ENCODE assay signal across 9 cellular contexts in genomic region chr4:47839259-47839658, GRCh38. TPM values are rescaled to one million over a fixed set of nuclear protein-coding genes. Genes with fewer than 3 reads are reported as not detected.
DNase-seq lines count a peak whose midpoint lies in the region; ATAC-seq and TF ChIP-seq lines count a peak whose summit lies in the region.
"Had no signal": no experiment of that assay in that cellular context is flagged by ENCODE, and none has a peak within 500 bp of the region (broad histone marks: within the 10 kb centered on the region; RNA-seq: fewer than 3 reads in every experiment).

No MANE protein-coding gene starts in this region.

- peak; percentile 80 for DNase-seq in activated naive CD4-positive, alpha-beta T cell treated with anti-CD3 and anti-CD28 coated beads for 36 hours
- DNase-seq in right lobe of liver: no peak
- DNase-seq in coronary artery (ENCODE audit: low spot score): no peak
- no peak for DNase-seq in activated T-helper 2 cell treated with anti-CD3 and anti-CD28 coated beads, Interferon-gamma antibody, Interleukin-2, Interleukin-4, amounts not matched to agents 10 μg/mL and 5 μg/mL and 100 μg/mL, durations not matched to agents 14 hours and 24 hours and 36 hours (ENCODE audit: low spot score)
- DNase-seq in iPS-NIHi11 (ENCODE audit: low spot score): no peak

- H3K27ac ChIP-seq in right lobe of liver (no peak overlapping the region), coronary artery (peak overlapping the region in 1 of 2 donors; percentile 5)
- H3K27ac ChIP-seq: parathyroid adenoma had no signal

- CTCF ChIA-PET in activated naive CD4-positive, alpha-beta T cell treated with anti-CD3 and anti-CD28 coated beads for 36 hours (lab: Charles Lee): interaction anchor here (0.5 to 4.3 kb wide), 19 partner anchors 9 to 802 kb away, joined by 3 to 26 read pairs (median 4); no protein-coding TSS in a partner anchor

- peaks cover 3% of the 10 kb centered on the region for H3K36me3 Mint-ChIP-seq in activated naive CD4-positive, alpha-beta T cell treated with anti-CD3 and anti-CD28 coated beads for 36 hours (ENCODE audit: low read depth)
- peaks cover 14% of the 10 kb centered on the region for H3K36me3 Mint-ChIP-seq in activated T-helper 2 cell treated with anti-CD3 and anti-CD28 coated beads, Interferon-gamma antibody, Interleukin-2, Interleukin-4, amounts not matched to agents 10 μg/mL and 5 μg/mL and 100 μg/mL, durations not matched to agents 14 hours and 24 hours and 36 hours (ENCODE audit: low read depth)

- no peak overlapping the region for H3K4me3 Mint-ChIP-seq in activated naive CD4-positive, alpha-beta T cell treated with anti-CD3 and anti-CD28 coated beads for 36 hours
- no peak overlapping the region for H3K4me3 Mint-ChIP-seq in activated T-helper 2 cell treated with anti-CD3 and anti-CD28 coated beads, Interferon-gamma antibody, Interleukin-2, Interleukin-4, amounts not matched to agents 10 μg/mL and 5 μg/mL and 100 μg/mL, durations not matched to agents 14 hours and 24 hours and 36 hours (ENCODE audit: low read depth)

- peaks cover 0 to 16% (median 0%) of the 10 kb centered on the region in 4 donors for H3K4me1 ChIP-seq in right lobe of liver
- H3K4me1 ChIP-seq: parathyroid adenoma had no signal

- TF ChIP-seq CTCF in GM12874 (IDR thresholded peaks at IDR 0.05; ENCODE audit: insufficient read depth, low read depth, low read length) (peak; percentile 39; the same call in 1 of the 2 replicates), right lobe of liver (IDR thresholded peaks at IDR 0.05) (peak in 3 of 4 donors; percentile 29 to 33 (median 31)), coronary artery (IDR thresholded peaks at IDR 0.05) (no peak)

- intact Hi-C loops in activated naive CD4-positive, alpha-beta T cell treated with anti-CD3 and anti-CD28 coated beads for 36 hours (cut with micrococcal nuclease): loop anchor here (1.0 to 10.0 kb wide), 13 partner anchors 35 to 432 kb away; partner anchors contain the start of genes ATP10D, CNGA1, COMMD8 and NFXL1
- intact Hi-C loops in right lobe of liver (cut with DNase I): loop anchor here (10.0 kb wide), 2 partner anchors 134 to 154 kb away; no protein-coding TSS in a partner anchor
- intact Hi-C loops in activated T-helper 2 cell treated with anti-CD3 and anti-CD28 coated beads, Interferon-gamma antibody, Interleukin-2, Interleukin-4, amounts not matched to agents 10 μg/mL and 5 μg/mL and 100 μg/mL, durations not matched to agents 14 hours and 24 hours and 36 hours (cut with micrococcal nuclease): loop anchor here (1.0 to 10.0 kb wide), 8 partner anchors 35 to 506 kb away; partner anchors contain the start of genes NFXL1 and SLAIN2

- no peaks in the 10 kb centered on the region for H3K9me3 Mint-ChIP-seq in activated naive CD4-positive, alpha-beta T cell treated with anti-CD3 and anti-CD28 coated beads for 36 hours
- H3K9me3 Mint-ChIP-seq in activated T-helper 2 cell treated with anti-CD3 and anti-CD28 coated beads, Interferon-gamma antibody, Interleukin-2, Interleukin-4, amounts not matched to agents 10 μg/mL and 5 μg/mL and 100 μg/mL, durations not matched to agents 14 hours and 24 hours and 36 hours: no peaks in the 10 kb centered on the region

- ATAC-seq in GM21367 (IDR thresholded peaks at IDR 0.05; ENCODE audit: unreplicated experiment): peak; percentile 59
- ATAC-seq in HG03520 (IDR thresholded peaks at IDR 0.05; ENCODE audit: unreplicated experiment): peak; percentile 62
- ATAC-seq in right lobe of liver: peak in 1 of 4 donors; percentile 5

- WGBS in right lobe of liver (ENCODE audit: insufficient coverage, low coverage, low lambda C conversion rate, missing lambda C conversion rate): 62% methylated on average over 5 of the region's 5 CpGs

- H3K4me3 ChIP-seq in right lobe of liver (no peak overlapping the region), coronary artery (no peak overlapping the region)

- peaks cover 0 to under 1% (median 0%) of the 10 kb centered on the region in 4 donors for H3K36me3 ChIP-seq in right lobe of liver

- H3K27me3 Mint-ChIP-seq in activated naive CD4-positive, alpha-beta T cell treated with anti-CD3 and anti-CD28 coated beads for 36 hours (ENCODE audit: low read depth): no peaks in the 10 kb centered on the region
- H3K27me3 Mint-ChIP-seq in activated T-helper 2 cell treated with anti-CD3 and anti-CD28 coated beads, Interferon-gamma antibody, Interleukin-2, Interleukin-4, amounts not matched to agents 10 μg/mL and 5 μg/mL and 100 μg/mL, durations not matched to agents 14 hours and 24 hours and 36 hours (ENCODE audit: low read depth): peaks cover 31% of the 10 kb centered on the region

- no peaks in the 10 kb centered on the region for H3K9me3 ChIP-seq in right lobe of liver

- TF ChIP-seq POLR2A in right lobe of liver (IDR thresholded peaks at IDR 0.05): no peak

- peaks cover 25% of the 10 kb centered on the region for H3K4me1 Mint-ChIP-seq in activated naive CD4-positive, alpha-beta T cell treated with anti-CD3 and anti-CD28 coated beads for 36 hours (ENCODE audit: low read depth)
- peaks cover 23% of the 10 kb centered on the region for H3K4me1 Mint-ChIP-seq in activated T-helper 2 cell treated with anti-CD3 and anti-CD28 coated beads, Interferon-gamma antibody, Interleukin-2, Interleukin-4, amounts not matched to agents 10 μg/mL and 5 μg/mL and 100 μg/mL, durations not matched to agents 14 hours and 24 hours and 36 hours (ENCODE audit: low read depth)

- H3K27me3 ChIP-seq in right lobe of liver: no peaks in the 10 kb centered on the region

- H3K27ac Mint-ChIP-seq in activated naive CD4-positive, alpha-beta T cell treated with anti-CD3 and anti-CD28 coated beads for 36 hours: no peak overlapping the region
- no peak overlapping the region for H3K27ac Mint-ChIP-seq in activated T-helper 2 cell treated with anti-CD3 and anti-CD28 coated beads, Interferon-gamma antibody, Interleukin-2, Interleukin-4, amounts not matched to agents 10 μg/mL and 5 μg/mL and 100 μg/mL, durations not matched to agents 14 hours and 24 hours and 36 hours

RNA-seq across cellular contexts. Expression of gene CORIN, which starts 1.4 kb away (rescaled TPM):
- under 1 TPM in 1 of 2 experiments, not detected in 1; 0.07 TPM for total RNA-seq in activated naive CD4-positive, alpha-beta T cell treated with anti-CD3 and anti-CD28 coated beads for 36 hours
- total RNA-seq in right lobe of liver: under 1 TPM in 5 of 6 experiments, not detected in 1; 0.12 to 0.44 (median 0.16) TPM
- total RNA-seq in activated T-helper 2 cell treated with anti-CD3 and anti-CD28 coated beads, Interferon-gamma antibody, Interleukin-2, Interleukin-4, amounts not matched to agents 10 μg/mL and 5 μg/mL and 100 μg/mL, durations not matched to agents 14 hours and 24 hours and 36 hours: 0.30 and 0.32 TPM in 2 replicates
